Comparison of ENCODE assay signal across 22 cellular contexts in the genomic region with DNA sequence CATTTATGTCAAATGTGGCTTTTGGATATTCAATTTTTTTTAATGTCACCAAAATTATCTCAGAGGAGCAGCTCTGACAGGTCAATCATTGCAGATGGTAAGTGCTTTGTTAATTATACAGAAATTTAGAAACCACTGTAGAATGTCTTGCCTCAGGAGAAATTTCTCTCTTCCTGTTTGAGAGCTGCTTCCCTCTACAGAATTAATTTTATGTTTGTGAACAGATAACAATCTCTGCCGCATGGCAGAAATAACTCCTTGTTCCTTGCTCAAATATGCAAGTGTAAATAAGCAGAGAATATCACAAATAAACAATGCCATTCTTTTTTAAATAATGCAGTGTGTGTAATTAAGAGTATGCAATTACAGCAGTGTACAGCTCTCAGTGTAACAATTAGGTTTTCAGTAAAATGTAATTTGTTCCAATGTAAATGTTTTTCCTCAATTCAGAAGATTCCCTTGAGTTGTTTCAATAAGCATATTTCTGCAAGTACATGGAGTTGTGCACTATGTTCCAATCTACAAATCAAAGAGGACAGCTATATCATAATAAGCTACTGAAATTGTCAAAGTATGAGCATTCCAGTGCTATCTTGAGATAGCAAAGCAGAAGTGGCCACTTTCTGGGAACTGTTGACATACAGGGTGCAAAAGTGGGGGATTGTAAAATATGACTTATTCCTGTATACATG.
DNase-seq lines count a peak whose midpoint lies in the region; ATAC-seq and TF ChIP-seq lines count a peak whose summit lies in the region.
"Had no signal": no experiment of that assay in that cellular context is flagged by ENCODE, and none has a peak within 500 bp of the region (broad histone marks: within the 10 kb centered on the region; RNA-seq: fewer than 3 reads in every experiment).

No MANE protein-coding gene starts in this region.

- ATAC-seq in stimulated activated naive B cell treated with anti-CD40 and anti-IgM and Interleukin-4, amounts not matched to agents 10 μg/mL and 1 μg/mL and 100 μg/mL, for 72 hours (replicated peaks), result no peak
- ATAC-seq: CD8-positive, alpha-beta T cell; GM12878; GM23338 had no signal

- H3K9me3 ChIP-seq in SK-N-SH (no peaks in the 10 kb centered on the region), mesodermal cell (ENCODE audit: control insufficient read depth, low read length) (no peaks in the 10 kb centered on the region)

- peak overlapping the region in 1 of 2 experiments; percentile 97; a peak in 2 of 4 replicates for H3K27ac ChIP-seq in SK-N-SH (ENCODE audit: low read depth in 2 of 2, low read length in 1 of 2)
- peak overlapping the region; percentile 25 for H3K27ac ChIP-seq in mesodermal cell (ENCODE audit: low read depth, low read length, severe bottlenecking)
- H3K27ac ChIP-seq: KMS-11, PC-9 had no signal

- CTCF ChIA-PET in SK-N-SH (lab: Yijun Ruan, JAX), result interaction anchor here (0.9 to 1.3 kb wide), 3 partner anchors 10 to 505 kb away, joined by 3 to 4 read pairs (median 3); no protein-coding TSS in a partner anchor

- WGBS in SK-N-SH (ENCODE audit: low lambda C conversion rate), result 30% methylated on average over 1 of the region's 1 CpG
- WGBS in mesodermal cell (ENCODE audit: insufficient coverage in 2 of 2), 2 experiments, result no CpG with 5 or more reads among the region's 1 CpG

- peaks cover 0 to 4% of the 10 kb centered on the region in 2 donors for H3K9me3 Mint-ChIP-seq in stimulated activated naive B cell treated with anti-CD40 and anti-IgM and Interleukin-4, amounts not matched to agents 10 μg/mL and 1 μg/mL and 100 μg/mL, for 72 hours

- H3K4me3 Mint-ChIP-seq in stimulated activated naive B cell treated with anti-CD40 and anti-IgM and Interleukin-4, amounts not matched to agents 10 μg/mL and 1 μg/mL and 100 μg/mL, for 72 hours, result no peak overlapping the region
- H3K4me3 Mint-ChIP-seq: CD8-positive, alpha-beta T cell; GM23338 had no signal

- H3K27ac Mint-ChIP-seq in stimulated activated naive B cell treated with anti-CD40 and anti-IgM and Interleukin-4, amounts not matched to agents 10 μg/mL and 1 μg/mL and 100 μg/mL, for 72 hours, result no peak overlapping the region
- H3K27ac Mint-ChIP-seq: CD8-positive, alpha-beta T cell; GM23338 had no signal

- no peaks in the 10 kb centered on the region for H3K9me2 ChIP-seq in SK-N-SH

- no peaks in the 10 kb centered on the region for H3K27me3 Mint-ChIP-seq in stimulated activated naive B cell treated with anti-CD40 and anti-IgM and Interleukin-4, amounts not matched to agents 10 μg/mL and 1 μg/mL and 100 μg/mL, for 72 hours

- H3K36me3 Mint-ChIP-seq in stimulated activated naive B cell treated with anti-CD40 and anti-IgM and Interleukin-4, amounts not matched to agents 10 μg/mL and 1 μg/mL and 100 μg/mL, for 72 hours, result no peaks in the 10 kb centered on the region
- H3K36me3 Mint-ChIP-seq: CD8-positive, alpha-beta T cell had no signal

- POLR2A ChIA-PET in SK-N-SH (lab: Yijun Ruan, JAX), result no interaction called here

- no peaks in the 10 kb centered on the region for H3K27me3 ChIP-seq in SK-N-SH (ENCODE audit: insufficient read depth)
- H3K27me3 ChIP-seq: MG63 had no signal

- no peaks in the 10 kb centered on the region for H3F3A ChIP-seq in SK-N-SH (replicated peaks; ENCODE audit: insufficient read depth)

- H3K4me3 ChIP-seq in SK-N-SH (ENCODE audit: low read depth in 2 of 2, low read length in 1 of 2), result no peak overlapping the region
- H3K4me3 ChIP-seq in mesodermal cell (ENCODE audit: extremely low read depth, insufficient read depth, low read length, poor library complexity, severe bottlenecking), result no peak overlapping the region
- H3K4me3 ChIP-seq: GM12878, GM23338, MG63, PC-9 had no signal

- H3K79me2 ChIP-seq in SK-N-SH (ENCODE audit: insufficient read depth), result no peaks in the 10 kb centered on the region

- peak; percentile 11; the same call in 1 of the 2 replicates for TF ChIP-seq RAD21 in SK-N-SH (IDR thresholded peaks at IDR 0.05; ENCODE audit: low read length)

- no peak overlapping the region for H3K4me2 ChIP-seq in SK-N-SH
- H3K4me2 ChIP-seq: GM23338, KMS-11, PC-9 had no signal

- H3K4me1 Mint-ChIP-seq in stimulated activated naive B cell treated with anti-CD40 and anti-IgM and Interleukin-4, amounts not matched to agents 10 μg/mL and 1 μg/mL and 100 μg/mL, for 72 hours, result no peaks in the 10 kb centered on the region

- no peak overlapping the region for H3K9ac ChIP-seq in SK-N-SH
- H3K9ac ChIP-seq: KMS-11 had no signal

- no peak for TF ChIP-seq CTCF in SK-N-SH (IDR thresholded peaks at IDR 0.05)

- H4K20me1 ChIP-seq in SK-N-SH (ENCODE audit: insufficient read depth), result no peaks in the 10 kb centered on the region

- no peak overlapping the region for H2AFZ ChIP-seq in SK-N-SH (ENCODE audit: low read depth)
- H2AFZ ChIP-seq: GM23338, PC-9 had no signal

- no peaks in the 10 kb centered on the region for H3K36me3 ChIP-seq in SK-N-SH (replicated peaks in 1 of 2; ENCODE audit: control insufficient read depth in 1 of 2, insufficient read depth in 2 of 2, low read length in 1 of 2)
- no peaks in the 10 kb centered on the region for H3K36me3 ChIP-seq in mesodermal cell (ENCODE audit: control insufficient read depth, insufficient read depth, low read length)

- peak in 1 of 2 experiments; percentile 92; a peak in 2 of 4 replicates for TF ChIP-seq EP300 in SK-N-SH (IDR thresholded peaks at IDR 0.05; ENCODE audit: borderline replicate concordance in 1 of 2, low read depth in 1 of 2, low read length in 1 of 2)

- peak; percentile 20 for DNase-seq in DMS 273 (lab: John Stamatoyannopoulos, UW; ENCODE audit: unreplicated experiment)
- no peak for DNase-seq in DMS 273 treated with DMSO at 0.1 percent for 48 hours (lab: John Stamatoyannopoulos, UW)
- DNase-seq in M059J (ENCODE audit: low read depth), result peak; percentile 36
- peak; percentile 23 for DNase-seq in SK-N-SH
- DNase-seq in stimulated activated naive B cell treated with anti-CD40 and anti-IgM and Interleukin-4, amounts not matched to agents 10 μg/mL and 1 μg/mL and 100 μg/mL, for 72 hours, result no peak
- DNase-seq in activated CD4-positive, alpha-beta T cell treated with anti-CD3 and anti-CD28 coated beads for 4 hours, result no peak
- no peak for DNase-seq in NCI-H2227 treated with DMSO at 0.1 percent for 48 hours (lab: John Stamatoyannopoulos, UW)
- DNase-seq: 8988T; CD8-positive, alpha-beta T cell; DND-41; GDM1; MG63; NCI-H1105 treated with DMSO at 0.1 percent for 48 hours; NCI-H1694 treated with DMSO at 0.1 percent for 48 hours; NCI-H345; NCI-H526; NK-92 treated with Interleukin-12 subunit alpha and Interleukin-12 subunit beta, amount 100 ng/mL, for 24 hours; PC-9 had no signal

- H3K4me1 ChIP-seq in SK-N-SH (ENCODE audit: control insufficient read depth in 1 of 2, insufficient read depth in 2 of 2, low read depth in 1 of 2, low read length in 1 of 2) (peaks cover 0 to 18% of the 10 kb centered on the region in 2 experiments; a peak in 2 of 4 replicates), mesodermal cell (ENCODE audit: control insufficient read depth, insufficient read depth, low read length, poor library complexity, severe bottlenecking) (peaks cover 10% of the 10 kb centered on the region)

TF ChIP-seq in SK-N-SH, 30 proteins besides CTCF, POLR2A, EP300 and RAD21:
- peak; percentile 66; the same call in 1 of the 2 replicates for TF ChIP-seq RCOR1 (IDR thresholded peaks at IDR 0.05; ENCODE audit: low read length)
- no peak for TF ChIP-seq JUND (IDR thresholded peaks at IDR 0.05)
- TF ChIP-seq TCF12 (IDR thresholded peaks at IDR 0.05), result peak; percentile 20; the same call in 1 of the 2 replicates
- TF ChIP-seq SMC3 (IDR thresholded peaks at IDR 0.05; ENCODE audit: low read depth, low read length), result no peak
- TF ChIP-seq YY1 (IDR thresholded peaks at IDR 0.05; ENCODE audit: low read depth), result no peak
- peak; percentile 24; the same call in 1 of the 2 replicates for TF ChIP-seq MXI1 (IDR thresholded peaks at IDR 0.05; ENCODE audit: low read depth, low read length)
- TF ChIP-seq, protein P1, sequence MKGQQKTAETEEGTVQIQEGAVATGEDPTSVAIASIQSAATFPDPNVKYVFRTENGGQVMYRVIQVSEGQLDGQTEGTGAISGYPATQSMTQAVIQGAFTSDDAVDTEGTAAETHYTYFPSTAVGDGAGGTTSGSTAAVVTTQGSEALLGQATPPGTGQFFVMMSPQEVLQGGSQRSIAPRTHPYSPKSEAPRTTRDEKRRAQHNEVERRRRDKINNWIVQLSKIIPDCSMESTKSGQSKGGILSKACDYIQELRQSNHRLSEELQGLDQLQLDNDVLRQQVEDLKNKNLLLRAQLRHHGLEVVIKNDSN (IDR thresholded peaks at IDR 0.05; ENCODE audit: borderline replicate concordance, low read depth), result no peak
- no peak for TF ChIP-seq SIN3A (IDR thresholded peaks at IDR 0.05; ENCODE audit: borderline replicate concordance, low read depth, low read length)
- TF ChIP-seq FOXJ3 (CRISPR knock-in tag; IDR thresholded peaks at IDR 0.05), result peak; percentile 75
- no peak for TF ChIP-seq GABPA (IDR thresholded peaks at IDR 0.05; ENCODE audit: low read depth)
- peak; percentile 77 for TF ChIP-seq GATA2 (CRISPR knock-in tag; IDR thresholded peaks at IDR 0.05)
- no peak for TF ChIP-seq TEAD4 (IDR thresholded peaks at IDR 0.05; ENCODE audit: borderline replicate concordance, insufficient read depth)
- no peak for TF ChIP-seq RXRA (IDR thresholded peaks at IDR 0.05; ENCODE audit: borderline replicate concordance, low read depth)

Comparison
In these comparisons a context has a peak if more than half of its experiments do, and no peak if none do; other contexts are left out.
1. DNase-seq: peak in DMS 273 (single experiment), M059J (single experiment) and SK-N-SH (single experiment); none in DMS 273 treated with DMSO at 0.1 percent for 48 hours (single experiment), stimulated activated naive B cell treated with anti-CD40 and anti-IgM and Interleukin-4, amounts not matched to agents 10 μg/mL and 1 μg/mL and 100 μg/mL, for 72 hours (single experiment), activated CD4-positive, alpha-beta T cell treated with anti-CD3 and anti-CD28 coated beads for 4 hours (0 of 2) and NCI-H2227 treated with DMSO at 0.1 percent for 48 hours (single experiment).